In the genomic region with DNA sequence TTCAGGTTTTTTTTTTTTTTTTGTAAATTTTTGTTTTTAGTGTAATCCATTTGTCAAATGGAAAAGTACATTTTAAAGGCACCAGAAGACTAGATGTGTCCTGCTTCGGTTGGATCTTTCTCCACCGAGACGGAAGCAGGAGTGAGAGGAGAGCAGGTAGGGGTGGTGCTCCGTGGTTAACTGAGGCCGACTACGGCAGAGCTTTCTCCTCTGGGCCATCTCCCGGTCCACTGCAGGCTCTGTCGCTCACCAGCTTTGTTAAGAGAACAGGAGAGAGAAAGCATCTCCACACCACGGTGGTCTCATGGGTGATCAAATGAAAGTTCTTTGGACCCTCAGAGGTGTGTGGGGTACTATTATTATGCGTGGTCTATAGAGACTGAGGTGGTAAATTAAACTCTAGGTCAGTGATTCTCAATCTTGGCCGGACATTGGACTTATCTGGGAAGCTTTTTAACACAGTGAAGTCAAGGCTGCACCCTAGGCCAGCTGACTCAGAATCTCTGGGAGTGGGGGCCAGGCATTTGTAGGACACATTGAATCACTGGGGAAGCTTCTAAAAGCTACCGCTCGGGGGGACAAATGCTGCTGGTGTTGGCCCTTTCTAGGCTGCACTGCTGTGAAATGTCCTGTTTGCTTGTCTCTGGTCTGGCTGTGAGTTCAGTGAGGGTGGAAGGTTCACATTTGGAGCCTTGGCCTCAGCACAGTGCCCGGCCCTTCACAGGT, we compare ENCODE assay signal across 14 cellular contexts. TPM values are rescaled to one million over a fixed set of nuclear protein-coding genes. Genes with fewer than 3 reads are reported as not detected.
DNase-seq lines count a peak whose midpoint lies in the region; ATAC-seq and TF ChIP-seq lines count a peak whose summit lies in the region.
"Had no signal": no experiment of that assay in that cellular context is flagged by ENCODE, and none has a peak within 500 bp of the region (broad histone marks: within the 10 kb centered on the region; RNA-seq: fewer than 3 reads in every experiment).

No MANE protein-coding gene starts in this region.

- H3K36me3 Mint-ChIP-seq in effector memory CD8-positive, alpha-beta T cell (ENCODE audit: insufficient read depth): no peaks in the 10 kb centered on the region
- H3K36me3 Mint-ChIP-seq: activated naive CD4-positive, alpha-beta T cell treated with anti-CD3 and anti-CD28 coated beads, Interleukin-2, amount 50 U/mL, for 72 hours had no signal

- WGBS in prostate gland: 78% methylated on average over 14 of the region's 14 CpGs

- TF ChIP-seq CTCF in left ventricle myocardium inferior (IDR thresholded peaks at IDR 0.05; ENCODE audit: borderline replicate concordance) (no peak), prostate gland (IDR thresholded peaks at IDR 0.05) (no peak)

- H3K27ac Mint-ChIP-seq in effector memory CD8-positive, alpha-beta T cell: no peak overlapping the region
- H3K27ac Mint-ChIP-seq: stimulated activated naive CD8-positive, alpha-beta T cell treated with anti-CD3 and anti-CD28 coated beads, Interleukin-15, Interleukin-2, amounts not matched to agents 100 ng/mL and 50 ng/mL, for 24 hours had no signal

- TF ChIP-seq POLR2A in prostate gland (IDR thresholded peaks at IDR 0.05): no peak

- H3K9me3 Mint-ChIP-seq in effector memory CD8-positive, alpha-beta T cell: no peaks in the 10 kb centered on the region
- H3K9me3 Mint-ChIP-seq: activated naive CD4-positive, alpha-beta T cell treated with anti-CD3 and anti-CD28 coated beads, Interleukin-2, amount 50 U/mL, for 72 hours; stimulated activated naive CD8-positive, alpha-beta T cell treated with anti-CD3 and anti-CD28 coated beads, Interleukin-15, Interleukin-2, amounts not matched to agents 100 ng/mL and 50 ng/mL, for 24 hours had no signal

- H3K4me3 ChIP-seq in left ventricle myocardium inferior (peak overlapping the region; percentile 22), prostate gland (no peak overlapping the region)

- H3K36me3 ChIP-seq in left ventricle myocardium inferior (no peaks in the 10 kb centered on the region), prostate gland (no peaks in the 10 kb centered on the region)

- H3K4me1 Mint-ChIP-seq in effector memory CD8-positive, alpha-beta T cell (ENCODE audit: low read depth in 2 of 2): peaks cover 0 to 5% of the 10 kb centered on the region in 2 donors

- H3K27me3 Mint-ChIP-seq in effector memory CD8-positive, alpha-beta T cell: peaks cover 15 to 39% of the 10 kb centered on the region in 2 donors
- H3K27me3 Mint-ChIP-seq: stimulated activated naive CD8-positive, alpha-beta T cell treated with anti-CD3 and anti-CD28 coated beads, Interleukin-15, Interleukin-2, amounts not matched to agents 100 ng/mL and 50 ng/mL, for 24 hours had no signal

- H3K9me3 ChIP-seq in left ventricle myocardium inferior (replicated peaks) (no peaks in the 10 kb centered on the region), prostate gland (no peaks in the 10 kb centered on the region)

- intact Hi-C loops in left ventricle myocardium inferior (cut with micrococcal nuclease): no loop called here
- intact Hi-C loops in prostate gland (cut with DNase I): loop anchor here (5.0 to 10.0 kb wide), 2 partner anchors 34 to 139 kb away; a partner anchor contains a TSS

- no peak overlapping the region for H3K4me3 Mint-ChIP-seq in effector memory CD8-positive, alpha-beta T cell
- H3K4me3 Mint-ChIP-seq: stimulated activated naive CD8-positive, alpha-beta T cell treated with anti-CD3 and anti-CD28 coated beads, Interleukin-15, Interleukin-2, amounts not matched to agents 100 ng/mL and 50 ng/mL, for 24 hours had no signal

- no peaks in the 10 kb centered on the region for H3K27me3 ChIP-seq in left ventricle myocardium inferior (ENCODE audit: low read depth)
- H3K27me3 ChIP-seq in prostate gland (replicated peaks; ENCODE audit: insufficient read depth): no peaks in the 10 kb centered on the region

- peaks cover 74% of the 10 kb centered on the region for H3K4me1 ChIP-seq in left ventricle myocardium inferior
- peaks cover 9% of the 10 kb centered on the region for H3K4me1 ChIP-seq in prostate gland (replicated peaks)

- peak overlapping the region; percentile 90 for H3K27ac ChIP-seq in left ventricle myocardium inferior (replicated peaks)
- peak overlapping the region; percentile 65 to 66 for H3K27ac ChIP-seq in prostate gland

- peak; percentile 50 for DNase-seq in AG08395 (ENCODE audit: low spot score)
- peak; percentile 54 for DNase-seq in astrocyte of the hippocampus (ENCODE audit: low read depth, low spot score)
- peak; percentile 63 for DNase-seq in left ventricle myocardium inferior
- no peak for DNase-seq in prostate gland (ENCODE audit: low spot score)
- no peak for DNase-seq in NCI-H524 treated with DMSO at 0.1 percent for 48 hours (lab: John Stamatoyannopoulos, UW)
- DNase-seq in 8988T: no peak
- no peak for DNase-seq in OCI-M2 (lab: John Stamatoyannopoulos, UW; ENCODE audit: unreplicated experiment)
- no peak for DNase-seq in effector memory CD8-positive, alpha-beta T cell
- DNase-seq: activated CD4-positive, alpha-beta T cell treated with anti-CD3 and anti-CD28 coated beads, Interleukin-2, amount 50 U/mL, for 1 hour; mesendoderm; NCI-H526 treated with DMSO at 0.1 percent for 48 hours had no signal

- ATAC-seq in effector memory CD8-positive, alpha-beta T cell (replicated peaks): no peak
- ATAC-seq: activated naive CD4-positive, alpha-beta T cell treated with anti-CD3 and anti-CD28 coated beads, Interleukin-2, amount 50 U/mL, for 72 hours; HCT116 had no signal

RNA-seq across cellular contexts. Expression of a gene that starts 25.0 kb away (rescaled TPM):
- total RNA-seq in left ventricle myocardium inferior: 0.11 TPM
- total RNA-seq in prostate gland: under 1 TPM; 0.41 to 0.85 TPM
- total RNA-seq: activated naive CD4-positive, alpha-beta T cell treated with anti-CD3 and anti-CD28 coated beads, Interleukin-2, amount 50 U/mL, for 72 hours had no signal

Comparison
In these comparisons a context has a peak if more than half of its experiments do, and no peak if none do; other contexts are left out.
1. DNase-seq: peak in AG08395 (single experiment), astrocyte of the hippocampus (single experiment) and left ventricle myocardium inferior (single experiment); none in prostate gland (single experiment), NCI-H524 treated with DMSO at 0.1 percent for 48 hours (single experiment), 8988T (single experiment), OCI-M2 (single experiment) and effector memory CD8-positive, alpha-beta T cell (0 of 3).